Comparison of ENCODE assay signal across 8 cellular contexts in the genomic region with DNA sequence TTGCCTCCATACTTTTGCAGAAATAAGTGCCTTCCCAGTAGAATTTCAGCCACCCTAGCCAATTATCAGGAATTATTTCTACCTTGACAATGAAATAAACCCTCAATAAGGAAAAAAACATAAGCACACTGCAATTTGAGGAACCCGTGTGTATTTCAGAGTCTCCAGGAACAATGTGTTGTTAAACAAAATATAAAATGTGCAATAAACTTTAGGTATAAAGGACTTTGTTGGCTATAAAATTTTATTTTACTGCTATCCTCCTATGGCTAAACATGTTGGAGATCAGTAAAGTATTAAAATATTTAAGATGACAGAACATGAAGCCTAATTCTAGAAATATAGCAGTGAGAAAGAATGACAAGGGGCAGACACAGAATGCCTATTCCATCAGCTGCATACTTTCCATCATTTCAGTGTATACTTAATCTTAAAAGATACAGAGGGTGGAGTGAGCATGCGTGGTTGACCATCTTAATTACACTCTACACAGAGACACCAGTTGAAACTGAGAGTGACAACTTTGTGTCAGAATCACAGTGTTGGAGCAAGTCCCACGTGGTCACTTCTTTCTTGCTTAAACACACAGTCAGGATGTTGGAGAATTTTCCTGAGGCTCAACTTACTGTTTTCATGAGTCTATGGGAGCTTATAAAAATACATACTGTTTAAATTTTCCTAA.
"Had no signal": no experiment of that assay in that cellular context is flagged by ENCODE, and none has a peak within 500 bp of the region (broad histone marks: within the 10 kb centered on the region; RNA-seq: fewer than 3 reads in every experiment).

No MANE protein-coding gene starts in this region.

- H3K27ac Mint-ChIP-seq: HFFc6, IgD-negative memory B cell had no signal

- H3K27ac ChIP-seq: GM23248, HL-60 had no signal

- ATAC-seq: HCT116, HepG2 had no signal

- H3K4me3 Mint-ChIP-seq: HFFc6, IgD-negative memory B cell had no signal

- H3K4me1 Mint-ChIP-seq: IgD-negative memory B cell had no signal

- H3K9me3 Mint-ChIP-seq: HFFc6 had no signal

- DNase-seq: GM23248, GOT3, H7, HFFc6 had no signal

- H3K27me3 Mint-ChIP-seq: IgD-negative memory B cell had no signal
